ENCODE assay signal across 8 cellular contexts in the genomic region with DNA sequence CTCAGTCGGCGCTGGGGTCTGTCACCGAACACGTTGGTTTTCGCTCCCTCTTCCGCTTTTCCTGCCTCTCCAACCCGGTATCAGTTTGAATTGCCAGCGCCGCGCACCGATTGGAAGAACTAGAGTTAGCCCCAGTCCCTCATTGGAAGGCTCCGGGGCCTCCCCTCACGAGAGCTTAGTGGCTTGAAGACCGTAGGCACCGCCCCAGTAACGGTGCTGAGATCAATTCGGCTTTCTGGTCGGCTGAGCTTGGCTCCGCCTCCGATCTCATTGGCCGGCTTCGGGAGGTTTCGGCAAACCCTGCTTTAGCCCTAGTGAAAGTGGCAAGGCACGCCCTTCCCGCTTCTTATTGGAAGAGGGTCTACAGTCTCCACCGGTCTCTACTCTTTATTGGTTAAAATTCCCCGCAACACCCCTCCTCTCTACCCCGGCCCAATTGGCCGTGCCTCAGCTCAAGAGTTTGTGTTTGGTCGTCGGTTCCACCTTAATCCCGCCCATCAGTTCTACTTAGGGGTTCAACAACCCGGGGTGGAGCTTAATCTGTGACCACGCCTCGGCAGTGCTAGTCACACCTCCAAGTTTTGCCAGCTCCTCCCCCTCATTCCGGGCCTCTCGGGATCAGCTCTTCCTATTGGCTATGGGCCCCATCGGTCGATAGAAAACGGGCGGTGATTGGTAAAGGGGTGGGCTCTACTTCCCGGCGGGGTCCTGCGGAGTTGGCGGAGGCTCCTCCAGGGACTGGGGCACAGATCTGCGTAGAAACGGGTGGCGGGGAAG. TPM values are rescaled to one million over a fixed set of nuclear protein-coding genes. Genes with fewer than 3 reads are reported as not detected.
A peak's percentile ranks its signal among the peaks of the same experiment; 100 is the strongest.
DNase-seq lines count a peak whose midpoint lies in the region; ATAC-seq lines count a peak whose summit lies in the region.
"Not testable (repeated sequence)": the region's sequence is repeated elsewhere in the genome, so short reads cannot be mapped to it uniquely, and the experiment has no call there.

A gene (minus strand): TSS at position 63 of the 777 bp plus-strand sequence. CDS start 845 bp downstream, outside the sequence.

- not testable (repeated sequence) for H3K36me3 Mint-ChIP-seq in activated T-cell treated with anti-CD3 and anti-CD28 coated beads, Interleukin-2, amount 50 U/mL, for 72 hours (ENCODE audit: insufficient read depth in 2 of 2)

- not testable (repeated sequence) for H3K79me2 ChIP-seq in Karpas-422 (ENCODE audit: low read length)

- not testable (repeated sequence) for H3K4me1 ChIP-seq in Karpas-422 (ENCODE audit: low read length)

- H4K20me1 ChIP-seq in Karpas-422 (ENCODE audit: insufficient read depth, low read depth, low read length) = not testable (repeated sequence)

- not testable (repeated sequence) for H3K9me3 ChIP-seq in Karpas-422 (ENCODE audit: low read length)

- not testable (repeated sequence) for H3K9me2 ChIP-seq in Karpas-422 (replicated peaks; ENCODE audit: insufficient read depth, low read length)

- not testable (repeated sequence) for H3K4me3 Mint-ChIP-seq in activated T-cell treated with anti-CD3 and anti-CD28 coated beads, Interleukin-2, amount 50 U/mL, for 72 hours; stimulated activated naive CD8-positive, alpha-beta T cell treated with anti-CD3 and anti-CD28 coated beads, Interleukin-15, amount 100 ng/mL, for 72 hours

- not testable (repeated sequence) for H3K27ac Mint-ChIP-seq in activated T-cell treated with anti-CD3 and anti-CD28 coated beads, Interleukin-2, amount 50 U/mL, for 72 hours; stimulated activated naive CD8-positive, alpha-beta T cell treated with anti-CD3 and anti-CD28 coated beads, Interleukin-15, amount 100 ng/mL, for 72 hours

- H3K27me3 Mint-ChIP-seq in activated T-cell treated with anti-CD3 and anti-CD28 coated beads, Interleukin-2, amount 50 U/mL, for 72 hours (ENCODE audit: low read depth); stimulated activated naive CD8-positive, alpha-beta T cell treated with anti-CD3 and anti-CD28 coated beads, Interleukin-15, amount 100 ng/mL, for 72 hours: not testable (repeated sequence)

- ATAC-seq in GM18520 (IDR thresholded peaks at IDR 0.05; ENCODE audit: unreplicated experiment) (peak; percentile 84), GM19468 (IDR thresholded peaks at IDR 0.05; ENCODE audit: extremely low read depth, unreplicated experiment) (peak; percentile 83), HG02642 (IDR thresholded peaks at IDR 0.05; ENCODE audit: poor library complexity, unreplicated experiment) (peak; percentile 82), HG03108 (IDR thresholded peaks at IDR 0.05; ENCODE audit: unreplicated experiment) (peak; percentile 89), left colon (peak; percentile 87)
- peak; percentile 85 to 86 for ATAC-seq in activated T-cell treated with anti-CD3 and anti-CD28 coated beads, Interleukin-2, amount 50 U/mL, for 72 hours (replicated peaks in 1 of 2)
- peak; percentile 90 for ATAC-seq in stimulated activated naive CD8-positive, alpha-beta T cell treated with anti-CD3 and anti-CD28 coated beads, Interleukin-15, amount 100 ng/mL, for 72 hours

- intact Hi-C loops in left colon (cut with DNase I, micrococcal nuclease) = not testable (repeated sequence)

- not testable (repeated sequence) for H3K27me3 ChIP-seq in Karpas-422 (ENCODE audit: low read length)

- H2AFZ ChIP-seq in Karpas-422 (ENCODE audit: low read length) = not testable (repeated sequence)

- not testable (repeated sequence) for H3K9me3 Mint-ChIP-seq in activated T-cell treated with anti-CD3 and anti-CD28 coated beads, Interleukin-2, amount 50 U/mL, for 72 hours; stimulated activated naive CD8-positive, alpha-beta T cell treated with anti-CD3 and anti-CD28 coated beads, Interleukin-15, amount 100 ng/mL, for 72 hours

- not testable (repeated sequence) for H3K9ac ChIP-seq in Karpas-422 (ENCODE audit: low read length)

- H3K4me3 ChIP-seq in Karpas-422 (ENCODE audit: low read length) = not testable (repeated sequence)

- H3K36me3 ChIP-seq in Karpas-422 (ENCODE audit: insufficient read depth, low read length) = not testable (repeated sequence)

- H3K27ac ChIP-seq in Karpas-422 (ENCODE audit: low read length) = not testable (repeated sequence)

- DNase-seq in Karpas-422; activated T-cell treated with anti-CD3 and anti-CD28 coated beads, Interleukin-2, amount 50 U/mL, for 72 hours; left colon; stimulated activated naive CD8-positive, alpha-beta T cell treated with anti-CD3 and anti-CD28 coated beads, Interleukin-15, amount 100 ng/mL, for 72 hours: not testable (repeated sequence)

- H3K4me1 Mint-ChIP-seq in activated T-cell treated with anti-CD3 and anti-CD28 coated beads, Interleukin-2, amount 50 U/mL, for 72 hours (ENCODE audit: low read depth); stimulated activated naive CD8-positive, alpha-beta T cell treated with anti-CD3 and anti-CD28 coated beads, Interleukin-15, amount 100 ng/mL, for 72 hours: not testable (repeated sequence)

- H3K4me2 ChIP-seq in Karpas-422 (ENCODE audit: low read depth, low read length, poor library complexity, severe bottlenecking) = not testable (repeated sequence)

RNA-seq across cellular contexts. Expression of the gene that starts here (rescaled TPM):
- 13.7 and 24.2 TPM in 2 replicates for total RNA-seq in Karpas-422 (2014; rRNA removed; shearing (Covaris generic); ENCODE audit: low replicate concordance)
- total RNA-seq in activated T-cell treated with anti-CD3 and anti-CD28 coated beads, Interleukin-2, amount 50 U/mL, for 72 hours = 10 to 100 TPM in 1 of 2 donors, 1 to 10 TPM in 1; 3.5 to 49.2 TPM
- total RNA-seq in left colon = under 1 TPM in 1 of 2 donors, not detected in 1; 0.17 TPM

Comparison
In these comparisons a context has a peak if more than half of its experiments do, and no peak if none do; other contexts are left out.
1. Peak in ATAC-seq in left colon; RNA of the gene not detected or under 1 TPM.